ENCODE assay signal across 8 cellular contexts in the genomic region with DNA sequence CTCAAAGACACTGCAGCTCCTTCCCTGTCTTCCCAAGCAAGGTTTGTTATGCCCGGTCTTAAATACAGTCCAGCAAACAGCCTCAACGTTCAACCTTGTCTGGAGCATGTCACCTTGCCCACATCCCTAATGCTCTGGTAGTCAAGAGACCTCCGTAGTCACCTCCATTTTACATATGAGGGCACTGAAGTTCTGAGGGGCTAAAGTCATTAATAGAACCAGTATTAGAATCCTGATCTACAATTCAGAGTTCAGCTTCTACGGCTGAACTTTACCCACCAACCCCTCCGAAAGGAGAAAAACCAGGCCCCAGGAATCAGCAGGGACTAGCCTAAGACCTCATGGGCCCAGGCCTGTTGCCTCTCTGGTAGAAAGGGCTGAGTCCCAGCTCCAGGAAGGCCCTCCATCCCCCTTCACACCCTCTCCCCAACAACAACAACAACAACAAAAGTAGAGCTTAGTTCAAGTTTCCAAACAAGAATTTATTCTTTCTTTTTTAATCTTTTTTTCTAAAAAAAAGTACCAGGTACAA. TPM values are rescaled to one million over a fixed set of nuclear protein-coding genes. Genes with fewer than 3 reads are reported as not detected.
DNase-seq lines count a peak whose midpoint lies in the region; ATAC-seq and TF ChIP-seq lines count a peak whose summit lies in the region.

No MANE protein-coding gene starts in this region.

- peak overlapping the region; percentile 87 for H3K27ac ChIP-seq in cardiac muscle cell
- H3K27ac ChIP-seq in mammary epithelial cell (ENCODE audit: insufficient read depth, low read depth, low read length): peak overlapping the region; percentile 97
- H3K27ac ChIP-seq in mesodermal cell (ENCODE audit: low read depth, low read length, severe bottlenecking): peak overlapping the region; percentile 93
- peak overlapping the region; percentile 63 for H3K27ac ChIP-seq in urinary bladder (ENCODE audit: low read depth)

- peak overlapping the region; percentile 92 for H3K9ac ChIP-seq in mammary epithelial cell (ENCODE audit: insufficient read depth, low read length)

- H2AFZ ChIP-seq in mammary epithelial cell (ENCODE audit: low read depth, low read length): peak overlapping the region; percentile 90

- peak overlapping the region; percentile 79 for H3K4me2 ChIP-seq in mammary epithelial cell (ENCODE audit: insufficient read depth, low read depth, low read length)

- ATAC-seq in Right ventricle myocardium inferior (no peak), GM19324 (IDR thresholded peaks at IDR 0.05; ENCODE audit: low FRiP score, unreplicated experiment) (no peak)

- H3K36me3 ChIP-seq in cardiac muscle cell (peaks cover 29% of the 10 kb centered on the region), mammary epithelial cell (ENCODE audit: insufficient read depth, low read length) (peaks cover 29% of the 10 kb centered on the region), mesodermal cell (ENCODE audit: control insufficient read depth, insufficient read depth, low read length) (peaks cover 77% of the 10 kb centered on the region), urinary bladder (ENCODE audit: insufficient read depth) (no peaks in the 10 kb centered on the region)

- no TSS peak for BruUV-seq in mammary epithelial cell (replicated peaks; lab: Mats Ljungman, UMichigan)

- intact Hi-C loops in Right ventricle myocardium inferior (cut with DNase I): no loop called here
- intact Hi-C loops in mammary epithelial cell (cut with micrococcal nuclease): no loop called here

- CTCF ChIA-PET in mammary epithelial cell (lab: Charles Lee; ENCODE audit: low non-redundant PET): interaction anchor here (0.7 kb wide), 1 partner anchor 9 kb away, joined by 3 read pairs; no protein-coding TSS in a partner anchor

- TF ChIP-seq CTCF in cardiac muscle cell (IDR thresholded peaks at IDR 0.05; ENCODE audit: low read depth, low read length) (no peak), mammary epithelial cell (conservative IDR thresholded peaks at IDR 0.05 in 1 of 2, IDR thresholded peaks at IDR 0.05 in 1 of 2; ENCODE audit: extremely low read depth in 1 of 2, insufficient read depth in 1 of 2, low read depth in 1 of 2, low read length in 2 of 2) (no peak)

- no peaks in the 10 kb centered on the region for H3K27me3 ChIP-seq in cardiac muscle cell
- no peaks in the 10 kb centered on the region for H3K27me3 ChIP-seq in mammary epithelial cell (ENCODE audit: insufficient read depth, low read length)

- H3K4me1 ChIP-seq in cardiac muscle cell (ENCODE audit: low read depth) (peaks cover 19% of the 10 kb centered on the region), mammary epithelial cell (ENCODE audit: insufficient read depth, low read length) (peaks cover 16% of the 10 kb centered on the region), mesodermal cell (ENCODE audit: control insufficient read depth, insufficient read depth, low read length, poor library complexity, severe bottlenecking) (peaks cover 17% of the 10 kb centered on the region), urinary bladder (ENCODE audit: insufficient read depth) (peaks cover 2% of the 10 kb centered on the region)

- 54% methylated on average over 4 of the region's 5 CpGs for WGBS in mammary epithelial cell (ENCODE audit: low coverage, missing lambda C conversion rate)
- WGBS in mesodermal cell (ENCODE audit: insufficient coverage in 2 of 2), 2 experiments: 27 to 41% methylated on average over 4 to 5 of the region's 5 CpGs
- WGBS in urinary bladder: 31% methylated on average over 5 of the region's 5 CpGs

- H3K9me3 ChIP-seq in cardiac muscle cell (ENCODE audit: low read depth) (no peaks in the 10 kb centered on the region), mammary epithelial cell (replicated peaks; ENCODE audit: insufficient read depth, low read length) (no peaks in the 10 kb centered on the region), mesodermal cell (ENCODE audit: control insufficient read depth, low read length) (no peaks in the 10 kb centered on the region)

- H4K20me1 ChIP-seq in mammary epithelial cell (ENCODE audit: insufficient read depth, low read length): no peaks in the 10 kb centered on the region

- peaks cover 32% of the 10 kb centered on the region for H3K79me2 ChIP-seq in mammary epithelial cell (ENCODE audit: insufficient read depth, low read length)

- dilution Hi-C loops in mammary epithelial cell (cut with HindIII; ENCODE audit: low sequenced_read_pairs): no loop called here

- H3K4me3 ChIP-seq in cardiac muscle cell: peak overlapping the region; percentile 56
- H3K4me3 ChIP-seq in mammary epithelial cell (replicated peaks in 1 of 3; ENCODE audit: insufficient read depth in 1 of 3, low read depth in 2 of 3, low read length in 3 of 3): peak overlapping the region in 2 of 3 experiments; percentile 21 to 79
- peak overlapping the region; percentile 73 for H3K4me3 ChIP-seq in mesodermal cell (ENCODE audit: extremely low read depth, insufficient read depth, low read length, poor library complexity, severe bottlenecking)
- H3K4me3 ChIP-seq in urinary bladder (ENCODE audit: low read depth, low read length): peak overlapping the region; percentile 64

- DNase-seq in cardiac muscle cell (ENCODE audit: low read depth in 1 of 2, low spot score in 1 of 2) (no peak), Right ventricle myocardium inferior (ENCODE audit: missing footprints) (no peak), mammary epithelial cell (no peak), G401 (ENCODE audit: low spot score) (no peak)
- DNase-seq in stimulated activated naive CD4-positive, alpha-beta T cell treated with Interleukin-2 at 50 U/mL for 16 hours (lab: John Stamatoyannopoulos, UW): no peak

- in situ Hi-C loops in mammary epithelial cell (cut with MboI; ENCODE audit: low sequenced_read_pairs in 2 of 2): no loop called here
- in situ Hi-C loops in G401 (cut with HindIII; ENCODE audit: low sequenced_read_pairs): no loop called here

RNA-seq across cellular contexts. Expression of gene STOML2, which starts 0.8 kb away (rescaled TPM):
- total RNA-seq in cardiac muscle cell: 151 TPM in 2 replicates
- 201 and 219 TPM in 2 replicates for polyA plus RNA-seq in cardiac muscle cell
- 156 TPM for total RNA-seq in Right ventricle myocardium inferior
- 100 to 1,000 TPM; 131 to 132 TPM for total RNA-seq in mammary epithelial cell
- 176 TPM for polyA plus RNA-seq in mammary epithelial cell
- polyA minus RNA-seq in mammary epithelial cell: 162 TPM
- polyA plus RNA-seq in mesodermal cell (2013, experiment 1 of 2): 136 TPM
- 120 TPM for polyA plus RNA-seq in mesodermal cell (2013, experiment 2 of 2)
- 52.3 TPM for total RNA-seq in urinary bladder
- polyA plus RNA-seq in urinary bladder: 106 TPM
- total RNA-seq in G401 (2014; rRNA removed; shearing (Covaris generic)): 379 and 450 TPM in 2 replicates

RNA-seq across cellular contexts. Expression of gene PIGO, which starts 7.3 kb away (rescaled TPM):
- total RNA-seq in cardiac muscle cell (23.6 and 26.9 TPM in 2 replicates), Right ventricle myocardium inferior (8.5 TPM), mammary epithelial cell (10 to 100 TPM; 17.8 to 33.3 TPM), urinary bladder (8.6 TPM)
- polyA plus RNA-seq in cardiac muscle cell (35.1 and 36.0 TPM in 2 replicates), mammary epithelial cell (32.4 TPM), urinary bladder (14.8 TPM)
- 40.2 TPM for polyA minus RNA-seq in mammary epithelial cell
- polyA plus RNA-seq in mesodermal cell (2013, experiment 1 of 2): 22.2 TPM
- polyA plus RNA-seq in mesodermal cell (2013, experiment 2 of 2): 17.9 TPM
- total RNA-seq in G401 (2014; rRNA removed; shearing (Covaris generic)): 19.0 and 21.6 TPM in 2 replicates

RNA-seq across cellular contexts. Expression of gene ATOSB, which starts 11.9 kb away (rescaled TPM):
- total RNA-seq in cardiac muscle cell: 31.3 and 46.0 TPM in 2 replicates
- polyA plus RNA-seq in cardiac muscle cell: 25.5 and 29.5 TPM in 2 replicates
- 15.5 TPM for total RNA-seq in Right ventricle myocardium inferior
- 10 to 100 TPM; 33.7 to 43.1 TPM for total RNA-seq in mammary epithelial cell
- 38.1 TPM for polyA plus RNA-seq in mammary epithelial cell
- 35.6 TPM for polyA minus RNA-seq in mammary epithelial cell
- polyA plus RNA-seq in mesodermal cell (2013, experiment 1 of 2): 35.3 TPM
- polyA plus RNA-seq in mesodermal cell (2013, experiment 2 of 2): 29.5 TPM
- 6.0 TPM for total RNA-seq in urinary bladder
- polyA plus RNA-seq in urinary bladder: 18.7 TPM
- 4.1 and 7.4 TPM in 2 replicates for total RNA-seq in G401 (2014; rRNA removed; shearing (Covaris generic))

RNA-seq across cellular contexts. Expression of gene FANCG, which starts 24.0 kb away (rescaled TPM):
- total RNA-seq in cardiac muscle cell (22.8 and 32.8 TPM in 2 replicates), Right ventricle myocardium inferior (4.2 TPM), mammary epithelial cell (10 to 100 TPM in 1 of 2 donors, 1 to 10 TPM in 1; 7.0 to 41.7 TPM), urinary bladder (14.9 TPM)
- polyA plus RNA-seq in cardiac muscle cell (31.7 and 46.5 TPM in 2 replicates), mammary epithelial cell (22.0 TPM), urinary bladder (8.8 TPM)
- polyA minus RNA-seq in mammary epithelial cell: 24.9 TPM
- 36.6 TPM for polyA plus RNA-seq in mesodermal cell (2013, experiment 1 of 2)
- polyA plus RNA-seq in mesodermal cell (2013, experiment 2 of 2): 38.0 TPM
- total RNA-seq in G401 (2014; rRNA removed; shearing (Covaris generic)): 50.2 and 53.4 TPM in 2 replicates

RNA-seq across cellular contexts. Expression of gene VCP, which starts 31.3 kb away (rescaled TPM):
- total RNA-seq in cardiac muscle cell: 226 and 328 TPM in 2 replicates
- polyA plus RNA-seq in cardiac muscle cell: 301 and 338 TPM in 2 replicates
- 258 TPM for total RNA-seq in Right ventricle myocardium inferior
- 100 to 1,000 TPM; 284 to 291 TPM for total RNA-seq in mammary epithelial cell
- polyA plus RNA-seq in mammary epithelial cell: 310 TPM
- polyA minus RNA-seq in mammary epithelial cell: 716 TPM
- 317 TPM for polyA plus RNA-seq in mesodermal cell (2013, experiment 1 of 2)
- 288 TPM for polyA plus RNA-seq in mesodermal cell (2013, experiment 2 of 2)
- 174 TPM for total RNA-seq in urinary bladder
- polyA plus RNA-seq in urinary bladder: 142 TPM
- total RNA-seq in G401 (2014; rRNA removed; shearing (Covaris generic)): 295 and 352 TPM in 2 replicates
